In genomic region chr10:30185916-30186315, GRCh38 we compare ENCODE assay signal across 10 cellular contexts.
DNase-seq lines count a peak whose midpoint lies in the region; ATAC-seq and TF ChIP-seq lines count a peak whose summit lies in the region.
"Had no signal": no experiment of that assay in that cellular context is flagged by ENCODE, and none has a peak within 500 bp of the region (broad histone marks: within the 10 kb centered on the region; RNA-seq: fewer than 3 reads in every experiment).

No MANE protein-coding gene starts in this region.

- no peak overlapping the region for H3K4me3 ChIP-seq in lung

- H3K27ac Mint-ChIP-seq in glutamatergic neuron (ENCODE audit: unreplicated experiment): no peak overlapping the region
- no peak overlapping the region for H3K27ac Mint-ChIP-seq in activated naive CD8-positive, alpha-beta T cell treated with anti-CD3 and anti-CD28 coated beads for 36 hours
- H3K27ac Mint-ChIP-seq: CD4-positive, alpha-beta T cell had no signal

- TF ChIP-seq CTCF in lung (IDR thresholded peaks at IDR 0.05; ENCODE audit: control extremely low read depth, extremely low read depth) (no peak), glutamatergic neuron (IDR thresholded peaks at IDR 0.05; ENCODE audit: partially characterized antibody, unreplicated experiment) (no peak)

- H3K27me3 ChIP-seq in lung (ENCODE audit: control insufficient read depth, insufficient read depth): no peaks in the 10 kb centered on the region

- in situ Hi-C loops in ACHN (cut with HindIII; ENCODE audit: low pct_ligation_motif_present, low pct_unique_long_range_greater_than_20kb, low sequenced_read_pairs): no loop called here

- H3K9me3 ChIP-seq in lung (ENCODE audit: control insufficient read depth in 2 of 2, insufficient read depth in 1 of 2, low read length in 1 of 2): no peaks in the 10 kb centered on the region

- no peak overlapping the region for H3K4me3 Mint-ChIP-seq in glutamatergic neuron (ENCODE audit: unreplicated experiment)
- no peak overlapping the region for H3K4me3 Mint-ChIP-seq in activated naive CD8-positive, alpha-beta T cell treated with anti-CD3 and anti-CD28 coated beads for 36 hours
- H3K4me3 Mint-ChIP-seq: CD4-positive, alpha-beta T cell had no signal

- H3K27ac ChIP-seq in lung (ENCODE audit: low read depth in 1 of 2, low read length in 1 of 2): peak overlapping the region in 1 of 2 donors; percentile 58

- ATAC-seq in lung (ENCODE audit: insufficient read depth, low FRiP score): peak; percentile 35

- no peaks in the 10 kb centered on the region for H3K4me1 Mint-ChIP-seq in glutamatergic neuron (ENCODE audit: low read depth, unreplicated experiment)
- no peaks in the 10 kb centered on the region for H3K4me1 Mint-ChIP-seq in activated naive CD8-positive, alpha-beta T cell treated with anti-CD3 and anti-CD28 coated beads for 36 hours

- H3K9me3 Mint-ChIP-seq in glutamatergic neuron (ENCODE audit: unreplicated experiment): no peaks in the 10 kb centered on the region
- H3K9me3 Mint-ChIP-seq in activated naive CD8-positive, alpha-beta T cell treated with anti-CD3 and anti-CD28 coated beads for 36 hours: no peaks in the 10 kb centered on the region
- H3K9me3 Mint-ChIP-seq: CD4-positive, alpha-beta T cell had no signal

- DNase-seq in ACHN (peak; percentile 40), HT1080 (ENCODE audit: low read depth) (peak; percentile 76), dedifferentiated amniotic fluid mesenchymal stem cell (ENCODE audit: extremely low spot score) (peak; percentile 57), lung (ENCODE audit: low spot score) (no peak), glutamatergic neuron (no peak), C1 segment of cervical spinal cord (lab: John Stamatoyannopoulos, UW) (no peak), NOMO-1 treated with dmso at 0.1 percent for 144 hours (lab: John Stamatoyannopoulos, UW; ENCODE audit: unreplicated experiment) (no peak)
- DNase-seq in activated naive CD8-positive, alpha-beta T cell treated with anti-CD3 and anti-CD28 coated beads for 36 hours: no peak
- DNase-seq: activated naive CD4-positive, alpha-beta T cell; CD4-positive, alpha-beta T cell had no signal

- H3K4me1 ChIP-seq in lung (ENCODE audit: control insufficient read depth in 2 of 2, insufficient read depth in 2 of 2, low read length in 2 of 2): peaks cover 0 to 26% of the 10 kb centered on the region in 2 donors

- H3K27me3 Mint-ChIP-seq in glutamatergic neuron (ENCODE audit: unreplicated experiment): peaks cover 9% of the 10 kb centered on the region
- peaks cover 3% of the 10 kb centered on the region for H3K27me3 Mint-ChIP-seq in activated naive CD8-positive, alpha-beta T cell treated with anti-CD3 and anti-CD28 coated beads for 36 hours

- WGBS in lung, 2 donors: 61 to 84% methylated on average over 3 of the region's 3 CpGs

- H3K36me3 Mint-ChIP-seq in glutamatergic neuron (ENCODE audit: unreplicated experiment): peaks cover 5% of the 10 kb centered on the region
- no peaks in the 10 kb centered on the region for H3K36me3 Mint-ChIP-seq in activated naive CD8-positive, alpha-beta T cell treated with anti-CD3 and anti-CD28 coated beads for 36 hours

- H3K36me3 ChIP-seq in lung (ENCODE audit: control insufficient read depth in 2 of 2, insufficient read depth in 2 of 2, low read length in 2 of 2): no peaks in the 10 kb centered on the region

Comparison
In these comparisons a context has a peak if more than half of its experiments do, and no peak if none do; other contexts are left out.
1. DNase-seq: peak in ACHN (single experiment), HT1080 (single experiment) and dedifferentiated amniotic fluid mesenchymal stem cell (single experiment); none in lung (single experiment), glutamatergic neuron (single experiment), C1 segment of cervical spinal cord (0 of 14), activated naive CD8-positive, alpha-beta T cell treated with anti-CD3 and anti-CD28 coated beads for 36 hours (single experiment) and NOMO-1 treated with dmso at 0.1 percent for 144 hours (single experiment).